20 cellular contexts compared by ENCODE assay signal in the genomic region with DNA sequence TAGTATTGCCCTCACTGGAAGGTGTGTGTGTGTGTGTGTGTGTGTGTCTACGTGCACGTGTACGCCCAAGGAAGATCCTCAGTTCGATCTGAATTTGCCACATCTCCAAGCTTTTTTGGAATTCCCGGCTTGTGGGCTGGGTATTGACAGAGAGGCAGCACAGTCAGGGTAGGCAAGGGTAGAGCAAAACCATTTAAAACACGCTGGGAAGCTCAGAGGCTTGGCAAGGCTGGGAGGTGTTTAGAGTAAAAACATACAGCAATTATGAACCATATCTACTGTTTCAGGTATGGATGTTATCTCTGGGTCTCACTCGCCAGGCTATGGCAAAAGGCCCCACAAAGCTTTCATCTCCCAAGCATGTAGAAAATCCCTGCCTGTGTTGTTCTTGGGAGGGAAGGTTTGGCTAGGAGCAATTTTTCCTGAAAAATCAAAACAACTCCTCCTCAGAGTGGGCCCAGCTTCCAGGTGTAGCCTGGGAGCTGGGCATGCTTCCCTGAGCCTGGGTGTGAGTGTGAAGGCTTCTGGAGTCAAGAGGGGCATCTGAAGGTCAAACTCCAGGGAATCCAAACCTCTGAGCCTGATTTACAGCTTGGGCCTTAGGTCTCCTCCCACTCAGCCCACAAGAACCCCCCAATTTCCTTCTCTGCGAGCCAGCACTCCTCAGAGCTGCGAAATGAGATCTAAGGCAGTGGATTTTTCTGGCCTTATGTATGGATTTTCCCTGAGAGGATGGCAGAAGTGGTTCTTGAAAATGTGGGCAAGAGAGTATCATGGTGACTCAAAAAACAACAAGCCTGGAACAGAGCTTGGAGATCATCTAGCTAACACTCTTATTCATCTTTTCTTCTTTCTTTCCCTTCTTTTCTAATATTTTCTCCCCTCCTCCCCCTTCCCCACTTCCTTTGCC.
DNase-seq lines count a peak whose midpoint lies in the region; TF ChIP-seq lines count a peak whose summit lies in the region.
"Had no signal": no experiment of that assay in that cellular context is flagged by ENCODE, and none has a peak within 500 bp of the region (broad histone marks: within the 10 kb centered on the region; RNA-seq: fewer than 3 reads in every experiment).

No MANE protein-coding gene starts in this region.

- peaks cover 2% of the 10 kb centered on the region for H3K4me1 ChIP-seq in thymus (ENCODE audit: control insufficient read depth, insufficient read depth, low read length)
- H3K4me1 ChIP-seq: BE2C had no signal

- H3K27me3 ChIP-seq in MG63 (no peaks in the 10 kb centered on the region), thymus (ENCODE audit: control insufficient read depth, insufficient read depth) (no peaks in the 10 kb centered on the region)
- H3K27me3 ChIP-seq: BE2C had no signal

- H3K4me1 Mint-ChIP-seq in nephron progenitor cell = peaks cover 58% of the 10 kb centered on the region

- no peak for TF ChIP-seq POLR2A in erythroblast (IDR thresholded peaks at IDR 0.05; ENCODE audit: low read length)

- H3K4me3 Mint-ChIP-seq in nephron progenitor cell = no peak overlapping the region
- H3K4me3 Mint-ChIP-seq: CD4-positive, alpha-beta T cell; HFFc6 had no signal

- no peaks in the 10 kb centered on the region for H3K36me3 Mint-ChIP-seq in nephron progenitor cell (ENCODE audit: low read depth)

- H3K27me3 Mint-ChIP-seq in nephron progenitor cell (ENCODE audit: low read depth, poor library complexity) = peaks cover 5% of the 10 kb centered on the region
- H3K27me3 Mint-ChIP-seq: CD4-positive, alpha-beta T cell; IgD-negative memory B cell had no signal

- H3K9me3 ChIP-seq in MG63 (no peaks in the 10 kb centered on the region), thymus (ENCODE audit: control insufficient read depth) (no peaks in the 10 kb centered on the region)
- H3K9me3 ChIP-seq: BE2C had no signal

- in situ Hi-C loops in ACHN (cut with HindIII; ENCODE audit: low pct_ligation_motif_present, low pct_unique_long_range_greater_than_20kb, low sequenced_read_pairs) = no loop called here

- WGBS in thymus = 93% methylated on average over 9 of the region's 9 CpGs

- H3K36me3 ChIP-seq in MG63 (no peaks in the 10 kb centered on the region), thymus (ENCODE audit: control insufficient read depth, insufficient read depth) (no peaks in the 10 kb centered on the region)
- H3K36me3 ChIP-seq: BE2C had no signal

- no peak for TF ChIP-seq CTCF in nephron progenitor cell (IDR thresholded peaks at IDR 0.05)

- peak overlapping the region; percentile 79 for H3K27ac Mint-ChIP-seq in nephron progenitor cell
- H3K27ac Mint-ChIP-seq: CD4-positive, alpha-beta T cell; HFFc6 had no signal

- H3K4me3 ChIP-seq in MG63 (no peak overlapping the region), thymus (ENCODE audit: low read length) (no peak overlapping the region)

- peak overlapping the region; percentile 13 for H3K27ac ChIP-seq in thymus (ENCODE audit: low read depth)

- H3K9me3 Mint-ChIP-seq in nephron progenitor cell = no peaks in the 10 kb centered on the region
- H3K9me3 Mint-ChIP-seq: CD4-positive, alpha-beta T cell; HFFc6; IgD-negative memory B cell had no signal

- peak; percentile 59 for DNase-seq in MG63
- peak; percentile 76 for DNase-seq in astrocyte of the hippocampus (ENCODE audit: low read depth, low spot score)
- DNase-seq in nephron progenitor cell = peak; percentile 20
- no peak for DNase-seq in erythroblast (lab: John Stamatoyannopoulos, UW)
- no peak for DNase-seq in ACHN
- DNase-seq in stimulated activated CD4-positive, alpha-beta T cell treated with anti-CD3 and anti-CD28 coated beads, Interleukin-12 subunit alpha, Interleukin-12 subunit beta, amount 100 ng/mL, for 4 hours = no peak
- DNase-seq in AG20443 (ENCODE audit: low spot score) = no peak
- DNase-seq: BE2C; Calu3; CD4-positive, alpha-beta T cell; DMS53; HFFc6; Kasumi-1; NCI-H1417; NCI-H1930; NCI-H446; NCI-H748 treated with DMSO at 0.1 percent for 48 hours; PC-3 had no signal

Comparison
In these comparisons a context has a peak if more than half of its experiments do, and no peak if none do; other contexts are left out.
1. DNase-seq: peak in MG63 (single experiment), astrocyte of the hippocampus (single experiment) and nephron progenitor cell (single experiment); none in erythroblast (0 of 2), ACHN (single experiment), stimulated activated CD4-positive, alpha-beta T cell treated with anti-CD3 and anti-CD28 coated beads, Interleukin-12 subunit alpha, Interleukin-12 subunit beta, amount 100 ng/mL, for 4 hours (single experiment) and AG20443 (single experiment).